Comparison of ENCODE assay signal across 8 cellular contexts in the genomic region with DNA sequence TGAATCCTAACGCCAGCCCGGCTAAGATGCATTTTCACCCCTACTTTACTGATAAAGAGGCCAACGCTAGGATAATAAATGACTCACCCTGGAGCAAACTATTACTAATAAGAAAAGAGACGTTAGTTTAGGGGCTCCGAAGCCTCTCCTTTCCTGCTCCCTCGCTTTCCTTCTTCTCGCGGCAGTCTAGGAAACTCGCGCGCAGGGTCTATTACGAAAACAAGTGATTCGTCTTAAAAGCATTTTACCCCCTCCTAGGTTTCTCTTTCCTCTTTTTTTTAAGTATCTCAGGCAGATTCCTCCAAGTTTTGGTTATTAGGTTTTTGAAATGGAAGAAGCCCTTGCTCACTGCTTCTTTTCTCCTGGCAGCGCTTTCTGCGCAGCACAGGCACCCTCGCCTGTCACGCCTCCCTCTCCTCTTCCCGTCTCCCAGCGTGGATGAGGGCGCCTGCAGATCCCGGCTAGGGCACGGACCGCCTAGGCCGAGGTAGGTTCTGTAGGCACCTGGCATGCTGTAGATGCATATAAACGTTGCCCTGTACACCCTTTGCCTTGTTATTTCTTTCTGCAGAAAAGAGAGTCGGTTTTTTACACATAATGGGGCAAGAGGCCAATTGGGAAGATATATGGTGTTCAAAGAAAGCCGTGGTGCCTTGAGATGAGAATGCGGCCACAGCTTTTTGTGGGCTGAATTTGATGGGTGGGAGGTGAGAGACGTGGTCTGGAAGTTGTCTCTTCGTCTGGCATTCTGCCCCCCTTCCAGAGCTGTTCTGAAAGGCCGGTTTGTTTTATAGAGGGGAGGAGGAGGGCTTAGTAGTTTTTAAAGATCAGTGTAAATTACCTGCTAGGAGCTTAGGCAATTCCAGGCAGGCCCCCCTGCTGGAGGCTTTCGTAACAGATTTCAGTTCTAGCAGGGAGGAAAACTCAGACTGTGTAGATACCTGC. TPM values are rescaled to one million over a fixed set of nuclear protein-coding genes. Genes with fewer than 3 reads are reported as not detected.
DNase-seq lines count a peak whose midpoint lies in the region; ATAC-seq and TF ChIP-seq lines count a peak whose summit lies in the region.

No MANE protein-coding gene starts in this region.

- H3K9me3 Mint-ChIP-seq in activated CD4-positive, alpha-beta T cell treated with anti-CD3 and anti-CD28 coated beads, Interleukin-2, amount 10 ng/mL, durations not matched to agents 7 days and 5 days = no peaks in the 10 kb centered on the region

- H3K27me3 ChIP-seq in left lung (no peaks in the 10 kb centered on the region), suprapubic skin (no peaks in the 10 kb centered on the region)

- TF ChIP-seq CTCF in left lung (IDR thresholded peaks at IDR 0.05) (no peak), suprapubic skin (IDR thresholded peaks at IDR 0.05) (no peak)

- peak overlapping the region; percentile 86 for H3K27ac Mint-ChIP-seq in activated CD4-positive, alpha-beta T cell treated with anti-CD3 and anti-CD28 coated beads, Interleukin-2, amount 10 ng/mL, durations not matched to agents 7 days and 5 days

- H3K9me3 ChIP-seq in left lung (no peaks in the 10 kb centered on the region), suprapubic skin (no peaks in the 10 kb centered on the region)

- intact Hi-C loops in left lung (cut with DNase I) = no loop called here

- H3K36me3 ChIP-seq in left lung (no peaks in the 10 kb centered on the region), suprapubic skin (no peaks in the 10 kb centered on the region)

- H3K4me3 ChIP-seq in left lung = peak overlapping the region; percentile 80 to 93
- peak overlapping the region; percentile 68 for H3K4me3 ChIP-seq in suprapubic skin

- TF ChIP-seq POLR2A in suprapubic skin (IDR thresholded peaks at IDR 0.05) = no peak

- H3K4me1 Mint-ChIP-seq in activated CD4-positive, alpha-beta T cell treated with anti-CD3 and anti-CD28 coated beads, Interleukin-2, amount 10 ng/mL, durations not matched to agents 7 days and 5 days = peaks cover 37% of the 10 kb centered on the region

- peaks cover 1% of the 10 kb centered on the region for H3K36me3 Mint-ChIP-seq in activated CD4-positive, alpha-beta T cell treated with anti-CD3 and anti-CD28 coated beads, Interleukin-2, amount 10 ng/mL, durations not matched to agents 7 days and 5 days (ENCODE audit: low read depth)

- H3K27me3 Mint-ChIP-seq in activated CD4-positive, alpha-beta T cell treated with anti-CD3 and anti-CD28 coated beads, Interleukin-2, amount 10 ng/mL, durations not matched to agents 7 days and 5 days = no peaks in the 10 kb centered on the region

- CTCF ChIA-PET in activated CD4-positive, alpha-beta T cell treated with anti-CD3 and anti-CD28 coated beads, Interleukin-2, amount 10 ng/mL, durations not matched to agents 7 days and 5 days (lab: Charles Lee) = interaction anchor here (0.7 to 1.7 kb wide), 2 partner anchors 8 to 198 kb away, joined by 3 to 5 read pairs; no protein-coding TSS in a partner anchor

- DNase-seq in activated CD4-positive, alpha-beta T cell treated with anti-CD3 and anti-CD28 coated beads, Interleukin-2, amount 10 ng/mL, durations not matched to agents 7 days and 5 days = peak; percentile 12
- no peak for DNase-seq in activated CD4-positive, alpha-beta T cell treated with anti-CD3 and anti-CD28 coated beads for 4 hours
- DNase-seq in HT-29 (ENCODE audit: low spot score) = peak; percentile 51
- peak; percentile 79 for DNase-seq in RKO (ENCODE audit: low spot score)
- peak; percentile 60 for DNase-seq in dermis blood vessel endothelial cell
- peak; percentile 54 to 88 for DNase-seq in left lung
- DNase-seq in suprapubic skin (ENCODE audit: low spot score in 2 of 2) = no peak

- peak overlapping the region; percentile 96 for H3K4me3 Mint-ChIP-seq in activated CD4-positive, alpha-beta T cell treated with anti-CD3 and anti-CD28 coated beads, Interleukin-2, amount 10 ng/mL, durations not matched to agents 7 days and 5 days

- H3K4me1 ChIP-seq in left lung (peaks cover 0 to 50% of the 10 kb centered on the region in 2 donors), suprapubic skin (peaks cover 17% of the 10 kb centered on the region)

- TF ChIP-seq EP300 in suprapubic skin (IDR thresholded peaks at IDR 0.05) = no peak

- ATAC-seq in left lung = peak; percentile 55
- no peak for ATAC-seq in HG02763 (IDR thresholded peaks at IDR 0.05; ENCODE audit: unreplicated experiment)

- 6% methylated on average over 32 of the region's 32 CpGs for WGBS in suprapubic skin

- H3K27ac ChIP-seq in left lung (peak overlapping the region; percentile 71 to 82), suprapubic skin (peak overlapping the region; percentile 51)

- POLR2A ChIA-PET in activated CD4-positive, alpha-beta T cell treated with anti-CD3 and anti-CD28 coated beads, Interleukin-2, amount 10 ng/mL, durations not matched to agents 7 days and 5 days (lab: Charles Lee) = no interaction called here

RNA-seq across cellular contexts. Expression of a gene that starts 1.0 kb away (rescaled TPM):
- 1 to 10 TPM; 4.6 to 8.9 TPM for total RNA-seq in activated CD4-positive, alpha-beta T cell treated with anti-CD3 and anti-CD28 coated beads, Interleukin-2, amount 10 ng/mL, durations not matched to agents 7 days and 5 days
- total RNA-seq in HT-29 (2014; rRNA removed; shearing (Covaris generic)) = 1.2 and 1.5 TPM in 2 replicates
- total RNA-seq in dermis blood vessel endothelial cell (9.9 and 31.2 TPM in 2 replicates), left lung (10 to 100 TPM; 10.8 to 17.0 TPM), suprapubic skin (1 to 10 TPM; 1.0 to 7.9 (median 5.4) TPM)

Comparison
In these comparisons a context has a peak if more than half of its experiments do, and no peak if none do; other contexts are left out.
1. DNase-seq: peak in activated CD4-positive, alpha-beta T cell treated with anti-CD3 and anti-CD28 coated beads, Interleukin-2, amount 10 ng/mL, durations not matched to agents 7 days and 5 days (single experiment), HT-29 (single experiment), RKO (single experiment), dermis blood vessel endothelial cell (single experiment) and left lung (2 of 2); none in activated CD4-positive, alpha-beta T cell treated with anti-CD3 and anti-CD28 coated beads for 4 hours (0 of 2) and suprapubic skin (0 of 2).